In the genomic region with DNA sequence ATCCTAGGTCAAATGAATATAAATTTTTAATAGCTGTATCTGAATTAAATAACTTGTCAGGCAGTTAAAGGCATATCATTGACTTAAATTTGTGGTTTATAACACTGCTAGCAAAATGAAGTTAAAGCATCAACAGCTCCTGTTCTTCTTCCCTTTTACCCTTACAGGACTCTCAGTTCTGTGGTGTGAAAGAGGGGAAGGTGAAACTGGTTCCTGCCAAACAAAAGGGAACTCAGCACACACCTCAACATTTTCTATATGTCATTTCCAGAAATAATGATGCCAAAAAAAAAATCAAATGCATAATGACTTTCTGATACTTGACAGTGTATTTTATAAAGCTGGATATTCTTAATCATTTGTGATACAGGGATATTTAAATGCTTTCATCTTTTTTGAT, we compare ENCODE assay signal across 16 cellular contexts.
DNase-seq lines count a peak whose midpoint lies in the region; ATAC-seq lines count a peak whose summit lies in the region.
"Had no signal": no experiment of that assay in that cellular context is flagged by ENCODE, and none has a peak within 500 bp of the region (broad histone marks: within the 10 kb centered on the region; RNA-seq: fewer than 3 reads in every experiment).

No MANE protein-coding gene starts in this region.

- peak overlapping the region; percentile 46 to 87 (median 68); a peak in 17 of 22 replicates for H3K4me2 ChIP-seq in BLaER1 treated with 17β-estradiol and CSF1 and Interleukin-3, amounts not matched to agents 10 nM and 100 nM
- H3K4me2 ChIP-seq: neural progenitor cell had no signal

- H3K27ac ChIP-seq in BLaER1 treated with 17β-estradiol and CSF1 and Interleukin-3, amounts not matched to agents 10 nM and 100 nM = peak overlapping the region in 10 of 11 experiments; percentile 73 to 88 (median 80); a peak in 17 of 22 replicates
- H3K27ac ChIP-seq: neural progenitor cell, testis had no signal

- H3K4me3 ChIP-seq in BLaER1 treated with 17β-estradiol and CSF1 and Interleukin-3, amounts not matched to agents 10 nM and 100 nM = no peak overlapping the region
- H3K4me3 ChIP-seq: neural progenitor cell, testis had no signal

- no peaks in the 10 kb centered on the region; a peak in 1 of 22 replicates for H4K20me1 ChIP-seq in BLaER1 treated with 17β-estradiol and CSF1 and Interleukin-3, amounts not matched to agents 10 nM and 100 nM

- ATAC-seq in GM21367 (IDR thresholded peaks at IDR 0.05; ENCODE audit: unreplicated experiment) (peak; percentile 22), HG03025 (IDR thresholded peaks at IDR 0.05; ENCODE audit: low FRiP score, unreplicated experiment) (peak; percentile 20), GM18873 (IDR thresholded peaks at IDR 0.05; ENCODE audit: low FRiP score, unreplicated experiment) (no peak)
- ATAC-seq: PC-3, T-cell had no signal

- intact Hi-C loops in head of caudate nucleus (cut with DNase I) = loop anchor here (10.0 kb wide), 3 partner anchors 231 to 571 kb away; no protein-coding TSS in a partner anchor

- peaks cover 22 to 38% (median 34%) of the 10 kb centered on the region in 10 experiments for H3K4me1 ChIP-seq in BLaER1 treated with 17β-estradiol and CSF1 and Interleukin-3, amounts not matched to agents 10 nM and 100 nM
- H3K4me1 ChIP-seq: neural progenitor cell, testis had no signal

- peak overlapping the region in 3 of 11 experiments; percentile 28 to 60 (median 40); a peak in 4 of 22 replicates for H3K9ac ChIP-seq in BLaER1 treated with 17β-estradiol and CSF1 and Interleukin-3, amounts not matched to agents 10 nM and 100 nM
- H3K9ac ChIP-seq: neural progenitor cell had no signal

- DNase-seq in NOMO-1 treated with DMSO at 0.1 percent for 48 hours (lab: John Stamatoyannopoulos, UW; ENCODE audit: unreplicated experiment) = peak; percentile 72
- no peak for DNase-seq in head of caudate nucleus
- no peak for DNase-seq in SIG-M5 treated with dmso at 0.1 percent for 504 hours (lab: John Stamatoyannopoulos, UW; ENCODE audit: unreplicated experiment)
- no peak for DNase-seq in stimulated activated CD4-positive, alpha-beta T cell treated with anti-CD3 and anti-CD28 coated beads, Interleukin-4, amount 100 ng/mL, for 24 hours
- DNase-seq: activated naive CD4-positive, alpha-beta T cell treated with anti-CD3 and anti-CD28 coated beads for 36 hours; GDM1; glutamatergic neuron; NCI-H146; PC-3; T-cell; testis had no signal

- H3K27me3 ChIP-seq in BLaER1 treated with 17β-estradiol and CSF1 and Interleukin-3, amounts not matched to agents 10 nM and 100 nM = no peaks in the 10 kb centered on the region
- H3K27me3 ChIP-seq: neural progenitor cell, testis had no signal

- peaks cover 5 to 36% (median 22%) of the 10 kb centered on the region in 11 experiments; a peak in 19 of 22 replicates for H3K36me3 ChIP-seq in BLaER1 treated with 17β-estradiol and CSF1 and Interleukin-3, amounts not matched to agents 10 nM and 100 nM

- H3K9me3 ChIP-seq in BLaER1 treated with 17β-estradiol and CSF1 and Interleukin-3, amounts not matched to agents 10 nM and 100 nM (replicated peaks in 1 of 11) = peaks cover 0 to 19% (median 7%) of the 10 kb centered on the region in 11 experiments; a peak in 10 of 22 replicates
- H3K9me3 ChIP-seq: testis had no signal
